Comparison of ENCODE assay signal across 28 cellular contexts in genomic region chr7:66778201-66778600, GRCh38. TPM values are rescaled to one million over a fixed set of nuclear protein-coding genes. Genes with fewer than 3 reads are reported as not detected.
DNase-seq lines count a peak whose midpoint lies in the region; ATAC-seq and TF ChIP-seq lines count a peak whose summit lies in the region.
"Had no signal": no experiment of that assay in that cellular context is flagged by ENCODE, and none has a peak within 500 bp of the region (broad histone marks: within the 10 kb centered on the region; RNA-seq: fewer than 3 reads in every experiment).

No MANE protein-coding gene starts in this region.

- DNase-seq in NCI-H226 (peak; percentile 13), brain microvascular endothelial cell (peak; percentile 22), kidney tubule cell (ENCODE audit: low spot score) (peak; percentile 24), type B pancreatic cell (ENCODE audit: extremely low spot score, unreplicated experiment) (no peak)
- DNase-seq in activated CD8-positive, alpha-beta T cell treated with anti-CD3 and anti-CD28 coated beads for 36 hours = no peak
- DNase-seq: activated CD4-positive, alpha-beta memory T cell treated with anti-CD3 and anti-CD28 coated beads for 36 hours; activated CD4-positive, CD25-positive, alpha-beta regulatory T cell; activated naive CD4-positive, alpha-beta T cell treated with anti-CD3 and anti-CD28 coated beads, Interleukin-2, amount 10 ng/mL, durations not matched to agents 7 days and 5 days; AML-193; aorta; CD8-positive, alpha-beta T cell; effector CD4-positive, alpha-beta T cell; HCEC 1CT; KG1; left cardiac atrium; NCI-H146; NCI-H2171 treated with DMSO at 0.1 percent for 48 hours; NCI-H526 treated with DMSO at 0.1 percent for 48 hours; RPMI8226; stimulated activated CD4-positive, alpha-beta T cell treated with anti-CD3 and anti-CD28 coated beads, Interleukin-2, amount 100 ng/mL, for 24 hours; stimulated activated naive CD4-positive, alpha-beta T cell; T-helper 9 cell had no signal

- peaks cover 29% of the 10 kb centered on the region for H3K36me3 Mint-ChIP-seq in type B pancreatic cell
- peaks cover 41% of the 10 kb centered on the region for H3K36me3 Mint-ChIP-seq in activated CD8-positive, alpha-beta T cell treated with anti-CD3 and anti-CD28 coated beads for 36 hours (ENCODE audit: low read depth)

- peak overlapping the region; percentile 25 for H3K27ac Mint-ChIP-seq in type B pancreatic cell
- no peak overlapping the region for H3K27ac Mint-ChIP-seq in activated CD8-positive, alpha-beta T cell treated with anti-CD3 and anti-CD28 coated beads for 36 hours
- H3K27ac Mint-ChIP-seq: activated CD4-positive, alpha-beta memory T cell treated with anti-CD3 and anti-CD28 coated beads for 36 hours; activated naive CD4-positive, alpha-beta T cell treated with anti-CD3 and anti-CD28 coated beads, Interleukin-2, amount 10 ng/mL, durations not matched to agents 7 days and 5 days; CD8-positive, alpha-beta T cell; progenitor cell of endocrine pancreas had no signal

- peak overlapping the region; percentile 28 for H3K27ac ChIP-seq in brain microvascular endothelial cell
- H3K27ac ChIP-seq: thoracic aorta had no signal

- no peak for ATAC-seq in activated CD8-positive, alpha-beta T cell treated with anti-CD3 and anti-CD28 coated beads for 36 hours
- ATAC-seq in GM19452 (IDR thresholded peaks at IDR 0.05; ENCODE audit: unreplicated experiment) (no peak), HG03095 (IDR thresholded peaks at IDR 0.05; ENCODE audit: unreplicated experiment) (no peak)
- ATAC-seq: CD8-positive, alpha-beta T cell; esophagus mucosa; left cardiac atrium had no signal

- H3K27me3 ChIP-seq in brain microvascular endothelial cell (replicated peaks) = no peaks in the 10 kb centered on the region

- TF ChIP-seq CTCF in brain microvascular endothelial cell (IDR thresholded peaks at IDR 0.05; ENCODE audit: low read depth, low read length, missing control alignments) (no peak), type B pancreatic cell (conservative IDR thresholded peaks at IDR 0.05) (no peak)
- TF ChIP-seq CTCF in activated CD8-positive, alpha-beta T cell treated with anti-CD3 and anti-CD28 coated beads for 36 hours (IDR thresholded peaks at IDR 0.05) = no peak

- peaks cover 30% of the 10 kb centered on the region for H3K36me3 ChIP-seq in brain microvascular endothelial cell (replicated peaks)

- no peaks in the 10 kb centered on the region for H3K9me3 Mint-ChIP-seq in type B pancreatic cell
- no peaks in the 10 kb centered on the region for H3K9me3 Mint-ChIP-seq in activated CD8-positive, alpha-beta T cell treated with anti-CD3 and anti-CD28 coated beads for 36 hours
- H3K9me3 Mint-ChIP-seq: activated CD4-positive, alpha-beta memory T cell treated with anti-CD3 and anti-CD28 coated beads for 36 hours; activated naive CD4-positive, alpha-beta T cell treated with anti-CD3 and anti-CD28 coated beads, Interleukin-2, amount 10 ng/mL, durations not matched to agents 7 days and 5 days; CD8-positive, alpha-beta T cell; neural crest cell had no signal

- POLR2A ChIA-PET in activated CD8-positive, alpha-beta T cell treated with anti-CD3 and anti-CD28 coated beads for 36 hours (lab: Charles Lee) = no interaction called here

- H3K4me1 Mint-ChIP-seq in type B pancreatic cell (ENCODE audit: unreplicated experiment) = no peaks in the 10 kb centered on the region
- peaks cover 17% of the 10 kb centered on the region for H3K4me1 Mint-ChIP-seq in activated CD8-positive, alpha-beta T cell treated with anti-CD3 and anti-CD28 coated beads for 36 hours (ENCODE audit: low read depth)

- no peak overlapping the region for H3K4me3 ChIP-seq in brain microvascular endothelial cell (ENCODE audit: low read depth, low read length)
- H3K4me3 ChIP-seq: thoracic aorta had no signal

- in situ Hi-C loops in brain microvascular endothelial cell (cut with HindIII; ENCODE audit: low pct_ligation_motif_present, low sequenced_read_pairs) = no loop called here

- H3K27me3 Mint-ChIP-seq in type B pancreatic cell = no peaks in the 10 kb centered on the region
- no peaks in the 10 kb centered on the region for H3K27me3 Mint-ChIP-seq in activated CD8-positive, alpha-beta T cell treated with anti-CD3 and anti-CD28 coated beads for 36 hours
- H3K27me3 Mint-ChIP-seq: activated CD4-positive, alpha-beta memory T cell treated with anti-CD3 and anti-CD28 coated beads for 36 hours; activated naive CD4-positive, alpha-beta T cell treated with anti-CD3 and anti-CD28 coated beads, Interleukin-2, amount 10 ng/mL, durations not matched to agents 7 days and 5 days; progenitor cell of endocrine pancreas had no signal

- intact Hi-C loops in activated CD8-positive, alpha-beta T cell treated with anti-CD3 and anti-CD28 coated beads for 36 hours (cut with micrococcal nuclease) = no loop called here

- CTCF ChIA-PET in activated CD8-positive, alpha-beta T cell treated with anti-CD3 and anti-CD28 coated beads for 36 hours (lab: Charles Lee) = interaction anchor here (1.0 kb wide), 1 partner anchor 8 kb away, joined by 3 read pairs; no protein-coding TSS in a partner anchor

- H3K4me3 Mint-ChIP-seq in type B pancreatic cell = no peak overlapping the region
- H3K4me3 Mint-ChIP-seq in activated CD8-positive, alpha-beta T cell treated with anti-CD3 and anti-CD28 coated beads for 36 hours = no peak overlapping the region
- H3K4me3 Mint-ChIP-seq: activated CD4-positive, alpha-beta memory T cell treated with anti-CD3 and anti-CD28 coated beads for 36 hours; activated naive CD4-positive, alpha-beta T cell treated with anti-CD3 and anti-CD28 coated beads, Interleukin-2, amount 10 ng/mL, durations not matched to agents 7 days and 5 days; CD8-positive, alpha-beta T cell; neural crest cell had no signal

RNA-seq across cellular contexts. Expression of gene RABGEF1, which starts 37.7 kb away (rescaled TPM):
- total RNA-seq in type B pancreatic cell (ENCODE audit: low replicate concordance) = 19.6 and 24.1 TPM in 2 replicates
- 10 to 100 TPM; 17.5 to 19.2 TPM for total RNA-seq in activated CD8-positive, alpha-beta T cell treated with anti-CD3 and anti-CD28 coated beads for 36 hours

Comparison
In these comparisons a context has a peak if more than half of its experiments do, and no peak if none do; other contexts are left out.
1. DNase-seq: peak in NCI-H226 (single experiment), brain microvascular endothelial cell (single experiment) and kidney tubule cell (single experiment); none in type B pancreatic cell (single experiment) and activated CD8-positive, alpha-beta T cell treated with anti-CD3 and anti-CD28 coated beads for 36 hours (single experiment).